ENCODE assay signal across 8 cellular contexts in genomic region chr7:518630-519428, GRCh38. TPM values are rescaled to one million over a fixed set of nuclear protein-coding genes. Genes with fewer than 3 reads are reported as not detected.
A peak's percentile ranks its signal among the peaks of the same experiment; 100 is the strongest.
DNase-seq lines count a peak whose midpoint lies in the region; TF ChIP-seq lines count a peak whose summit lies in the region.

No MANE protein-coding gene starts in this region.

- no peak for TF ChIP-seq EP300 in suprapubic skin (IDR thresholded peaks at IDR 0.05)

- H3K27me3 Mint-ChIP-seq in activated T-cell treated with anti-CD3 and anti-CD28 coated beads, Interleukin-2, amount 50 U/mL, for 24 hours = peaks cover 56% of the 10 kb centered on the region

- H3K27ac ChIP-seq in fibroblast of lung (ENCODE audit: insufficient read depth, low read length) = no peak overlapping the region
- H3K27ac ChIP-seq in muscle layer of colon (ENCODE audit: low read depth, low read length) = peak overlapping the region; percentile 59
- peak overlapping the region; percentile 76 for H3K27ac ChIP-seq in suprapubic skin

- H3K4me1 ChIP-seq in fibroblast of lung (ENCODE audit: control insufficient read depth, extremely low read depth, insufficient read depth, low read length) (peaks cover 11% of the 10 kb centered on the region), muscle layer of colon (ENCODE audit: insufficient read depth, low read length) (peaks cover 23% of the 10 kb centered on the region), suprapubic skin (peaks cover 81% of the 10 kb centered on the region)

- peaks cover 34% of the 10 kb centered on the region for H3K4me1 Mint-ChIP-seq in activated T-cell treated with anti-CD3 and anti-CD28 coated beads, Interleukin-2, amount 50 U/mL, for 24 hours (ENCODE audit: low read depth)

- H3K36me3 Mint-ChIP-seq in activated T-cell treated with anti-CD3 and anti-CD28 coated beads, Interleukin-2, amount 50 U/mL, for 24 hours (ENCODE audit: low read depth) = peaks cover 3% of the 10 kb centered on the region

- H3K9ac ChIP-seq in fibroblast of lung (ENCODE audit: insufficient read depth, low read length) (peak overlapping the region; percentile 64), muscle layer of colon (ENCODE audit: low read length) (peak overlapping the region; percentile 49)

- H3K27ac Mint-ChIP-seq in activated T-cell treated with anti-CD3 and anti-CD28 coated beads, Interleukin-2, amount 50 U/mL, for 24 hours = no peak overlapping the region

- H3K4me3 Mint-ChIP-seq in activated T-cell treated with anti-CD3 and anti-CD28 coated beads, Interleukin-2, amount 50 U/mL, for 24 hours = peak overlapping the region; percentile 81

- no peak for TF ChIP-seq POLR2A in suprapubic skin (IDR thresholded peaks at IDR 0.05)

- H3K9me3 Mint-ChIP-seq in activated T-cell treated with anti-CD3 and anti-CD28 coated beads, Interleukin-2, amount 50 U/mL, for 24 hours = no peaks in the 10 kb centered on the region

- peak overlapping the region; percentile 25 to 68 (median 54) for H3K4me3 ChIP-seq in fibroblast of lung (replicated peaks in 1 of 4; ENCODE audit: control extremely low read depth in 1 of 4, insufficient read depth in 1 of 4, low read depth in 3 of 4, low read length in 4 of 4)
- H3K4me3 ChIP-seq in muscle layer of colon (ENCODE audit: low read depth in 1 of 2, low read length in 2 of 2) = peak overlapping the region; percentile 58 to 76
- H3K4me3 ChIP-seq in suprapubic skin = peak overlapping the region; percentile 75

- peak overlapping the region; percentile 12 for H2AFZ ChIP-seq in fibroblast of lung (ENCODE audit: low read length)

- H3K27me3 ChIP-seq in fibroblast of lung (ENCODE audit: control insufficient read depth, insufficient read depth, low read length) (peaks cover 31% of the 10 kb centered on the region), muscle layer of colon (ENCODE audit: control insufficient read depth in 1 of 2, insufficient read depth in 2 of 2, low read length in 2 of 2) (peaks cover 0 to 33% of the 10 kb centered on the region in 2 donors), suprapubic skin (peaks cover 31% of the 10 kb centered on the region)

- no peaks in the 10 kb centered on the region for H3K9me3 ChIP-seq in fibroblast of lung (ENCODE audit: control insufficient read depth, insufficient read depth, low read depth, low read length)
- no peaks in the 10 kb centered on the region for H3K9me3 ChIP-seq in muscle layer of colon (ENCODE audit: low read length)
- H3K9me3 ChIP-seq in suprapubic skin = no peaks in the 10 kb centered on the region

- DNase-seq in NCI-H82 (lab: John Stamatoyannopoulos, UW) (peak; percentile 23), NCI-H82 treated with DMSO at 0.1 percent for 48 hours (lab: John Stamatoyannopoulos, UW; ENCODE audit: unreplicated experiment) (no peak), NCI-H146 treated with DMSO at 0.1 percent for 48 hours (lab: John Stamatoyannopoulos, UW; ENCODE audit: unreplicated experiment) (peak; percentile 67), fibroblast of lung (ENCODE audit: low read depth in 2 of 2) (peak; percentile 72 to 86), suprapubic skin (ENCODE audit: low spot score in 2 of 2) (no peak), COLO829 (ENCODE audit: low spot score) (no peak)
- peak; percentile 71 for DNase-seq in activated T-cell treated with anti-CD3 and anti-CD28 coated beads, Interleukin-2, amount 50 U/mL, for 24 hours

- H4K20me1 ChIP-seq in fibroblast of lung (ENCODE audit: control insufficient read depth, extremely low read depth, insufficient read depth, low read length) = no peaks in the 10 kb centered on the region

- TF ChIP-seq CTCF in fibroblast of lung (conservative IDR thresholded peaks at IDR 0.05 in 1 of 2, IDR thresholded peaks at IDR 0.05 in 1 of 2; ENCODE audit: low read depth in 1 of 2, low read length in 2 of 2) (no peak), suprapubic skin (IDR thresholded peaks at IDR 0.05) (no peak)

- H3K79me2 ChIP-seq in fibroblast of lung (ENCODE audit: control insufficient read depth, insufficient read depth, low read length) = peaks cover 7% of the 10 kb centered on the region

- H3K36me3 ChIP-seq in fibroblast of lung (ENCODE audit: control insufficient read depth, insufficient read depth, low read length) (peaks cover 1% of the 10 kb centered on the region), muscle layer of colon (ENCODE audit: insufficient read depth, low read length) (no peaks in the 10 kb centered on the region), suprapubic skin (no peaks in the 10 kb centered on the region)

- H3K4me2 ChIP-seq in fibroblast of lung (ENCODE audit: extremely low read depth, insufficient read depth, low read length) = peak overlapping the region; percentile 75

- 0% methylated on average over 1 of the region's 84 CpGs for WGBS in suprapubic skin

RNA-seq across cellular contexts. Expression of gene PDGFA, which starts 0.8 kb away (rescaled TPM):
- total RNA-seq in fibroblast of lung (10.8 and 13.5 TPM in 2 replicates), suprapubic skin (10 to 100 TPM; 16.2 to 41.6 (median 22.0) TPM)
- 2.0 and 16.9 TPM in 2 replicates for polyA plus RNA-seq in fibroblast of lung
- polyA plus RNA-seq in fibroblast of lung (2012) = 2.4 and 17.6 TPM in 2 replicates
- 8.4 and 52.3 TPM in 2 replicates for polyA minus RNA-seq in fibroblast of lung (ENCODE audit: low replicate concordance)

Comparison
In these comparisons a context has a peak if more than half of its experiments do, and no peak if none do; other contexts are left out.
1. DNase-seq: peak in NCI-H82 (single experiment), NCI-H146 treated with DMSO at 0.1 percent for 48 hours (single experiment), activated T-cell treated with anti-CD3 and anti-CD28 coated beads, Interleukin-2, amount 50 U/mL, for 24 hours (single experiment) and fibroblast of lung (2 of 2); none in NCI-H82 treated with DMSO at 0.1 percent for 48 hours (single experiment), suprapubic skin (0 of 2) and COLO829 (single experiment).
2. Peak in every context shown above with its lines, with median percentiles within 50 percentile points of each other: H3K4me3 ChIP-seq.